ENCODE assay signal across 27 cellular contexts in genomic region chr6:124148225-124148624, GRCh38.
"Had no signal": no experiment of that assay in that cellular context is flagged by ENCODE, and none has a peak within 500 bp of the region (broad histone marks: within the 10 kb centered on the region; RNA-seq: fewer than 3 reads in every experiment).

No MANE protein-coding gene starts in this region.

- DNase-seq: hypothalamus; immature natural killer cell; kidney; left colon; left lung; lower lobe of right lung; mammary epithelial cell; mesendoderm; midbrain; mucosa of descending colon; naive thymus-derived CD4-positive, alpha-beta T cell; ovary; right lobe of liver; stimulated activated CD4-positive, alpha-beta T cell treated with anti-CD3 and anti-CD28 coated beads, Interleukin-12 subunit alpha, Interleukin-12 subunit beta, amount 100 ng/mL, for 4 hours; stimulated activated CD4-positive, alpha-beta T cell treated with anti-CD3 and anti-CD28 coated beads, Interleukin-15, amount 100 ng/mL, for 24 hours; stimulated activated CD4-positive, alpha-beta T cell treated with anti-CD3 and anti-CD28 coated beads, Interleukin-2, amount 100 ng/mL, for 24 hours; stimulated activated CD4-positive, alpha-beta T cell treated with anti-CD3 and anti-CD28 coated beads, Interleukin-4, amount 100 ng/mL, for 1 hour; stimulated activated naive B cell treated with anti-CD40 and anti-IgM and Interleukin-4, amounts not matched to agents 10 μg/mL and 1 μg/mL and 100 μg/mL, for 72 hours; tibial artery; trophoblast cell; upper lobe of right lung had no signal

- FAIRE-seq: islet of Langerhans, kidney, urothelium cell line had no signal

- H3K9me3 ChIP-seq: left lung, lower lobe of right lung, mucosa of descending colon, ovary, right atrium auricular region, right lobe of liver, suprapubic skin, thoracic aorta, tibial artery, upper lobe of right lung had no signal

- H3K27me3 ChIP-seq: left lung, ovary, right atrium auricular region, right lobe of liver, suprapubic skin, tibial artery, upper lobe of right lung had no signal

- ATAC-seq: left colon; left lung; lower lobe of right lung; mucosa of descending colon; naive thymus-derived CD4-positive, alpha-beta T cell; natural killer cell treated with Interleukin-12 subunit alpha and Interleukin-12 subunit beta and Interleukin-15 and Interleukin-18, amount 100 ng/mL, for 72 hours; right lobe of liver; stimulated activated naive B cell treated with anti-CD40 and anti-IgM and Interleukin-4, amounts not matched to agents 10 μg/mL and 1 μg/mL and 100 μg/mL, for 72 hours; upper lobe of right lung had no signal

- H3K4me3 ChIP-seq: left lung, lower lobe of right lung, mucosa of descending colon, ovary, right atrium auricular region, right lobe of liver, suprapubic skin, thoracic aorta, tibial artery, upper lobe of right lung had no signal

- H3K27ac ChIP-seq: left lung, lower lobe of right lung, ovary, right atrium auricular region, right lobe of liver, suprapubic skin, thoracic aorta, tibial artery, upper lobe of right lung had no signal

- H3K4me1 ChIP-seq: left lung, lower lobe of right lung, right atrium auricular region, right lobe of liver, suprapubic skin, tibial artery, upper lobe of right lung had no signal

- H3K36me3 ChIP-seq: left lung, lower lobe of right lung, ovary, right atrium auricular region, right lobe of liver, suprapubic skin, thoracic aorta, tibial artery, upper lobe of right lung had no signal
